In the genomic region with DNA sequence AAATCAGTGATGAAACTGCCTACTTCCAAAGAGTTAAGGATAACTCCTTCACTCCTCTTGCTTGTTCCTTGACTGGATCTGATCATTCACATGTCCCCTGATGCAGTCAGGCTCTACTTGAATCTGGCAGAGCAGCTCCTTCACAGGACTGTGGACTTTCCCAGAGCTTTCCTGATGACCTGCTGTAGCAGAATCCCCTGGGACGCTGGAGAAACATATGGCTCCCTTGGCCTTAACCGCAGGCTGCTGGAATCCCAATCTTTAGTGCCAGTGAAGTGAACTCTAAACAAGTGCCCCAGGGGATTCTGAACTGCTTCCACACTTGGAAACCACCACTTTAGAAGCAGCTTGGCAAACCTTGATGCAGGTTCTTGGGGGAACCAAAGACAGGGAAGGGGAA, we compare ENCODE assay signal across 19 cellular contexts.
DNase-seq lines count a peak whose midpoint lies in the region; FAIRE-seq and TF ChIP-seq lines count a peak whose summit lies in the region.
"Had no signal": no experiment of that assay in that cellular context is flagged by ENCODE, and none has a peak within 500 bp of the region (broad histone marks: within the 10 kb centered on the region; RNA-seq: fewer than 3 reads in every experiment).

No MANE protein-coding gene starts in this region.

- in situ Hi-C loops in SK-MEL-5 (cut with HindIII; ENCODE audit: low pct_unique_long_range_greater_than_20kb, low sequenced_read_pairs), result no loop called here

- FAIRE-seq in GM12892 (lab: Jason Lieb, UNC), result no peak
- FAIRE-seq: frontal cortex, keratinocyte had no signal

- DNase-seq in EH (ENCODE audit: low read depth) (peak; percentile 29), NCI-H187 (lab: John Stamatoyannopoulos, UW) (peak; percentile 59 to 73), SK-MEL-5 (ENCODE audit: low read depth, low spot score) (peak; percentile 41), hepatic stellate cell (ENCODE audit: low spot score) (peak; percentile 37), HPDE6-E6E7 (ENCODE audit: extremely low spot score) (no peak), GM12892 (ENCODE audit: insufficient read length) (no peak), pons (ENCODE audit: low spot score) (no peak)
- DNase-seq in activated CD4-positive, alpha-beta T cell treated with anti-CD3 and anti-CD28 coated beads for 4 hours, result no peak
- DNase-seq: activated CD4-positive, alpha-beta T cell treated with anti-CD3 and anti-CD28 coated beads, Interleukin-2, amount 50 U/mL, for 48 hours; activated gamma-delta T cell; amniotic stem cell; CD8-positive, alpha-beta memory T cell; DMS79 treated with DMSO at 0.1 percent for 48 hours; NCI-H2081 treated with DMSO at 0.1 percent for 48 hours; NCI-H774; stimulated activated CD8-positive, alpha-beta memory T cell treated with anti-CD3 and anti-CD28 coated beads, Interleukin-4, amount 100 ng/mL, for 48 hours; upper lobe of right lung had no signal

- no peak for TF ChIP-seq POLR2A in GM12892 (IDR thresholded peaks at IDR 0.05; ENCODE audit: low read depth, low read length)

Comparison
In these comparisons a context has a peak if more than half of its experiments do, and no peak if none do; other contexts are left out.
1. DNase-seq: peak in EH (single experiment), NCI-H187 (2 of 2), SK-MEL-5 (single experiment) and hepatic stellate cell (single experiment); none in HPDE6-E6E7 (single experiment), activated CD4-positive, alpha-beta T cell treated with anti-CD3 and anti-CD28 coated beads for 4 hours (0 of 2), GM12892 (single experiment) and pons (single experiment).